In the genomic region with DNA sequence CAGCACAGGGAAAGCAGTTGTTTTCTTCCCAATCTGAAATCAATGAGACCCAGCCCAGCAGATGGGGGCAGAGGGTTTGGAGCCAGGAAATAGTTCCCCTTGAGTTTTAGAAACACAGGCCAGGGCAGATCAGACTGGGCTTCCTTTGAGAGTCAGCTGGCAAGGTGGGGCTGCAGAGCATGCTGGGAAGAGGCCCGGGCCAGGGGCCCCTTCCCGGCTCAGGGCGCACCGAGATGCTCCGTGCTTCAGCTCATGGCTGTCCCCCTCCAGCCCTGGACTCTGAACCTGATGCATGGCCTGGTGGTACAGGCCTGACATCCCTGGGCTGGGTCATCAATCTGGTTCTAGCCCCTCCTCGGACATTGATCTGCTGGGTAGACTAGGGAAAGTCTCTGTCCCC, we compare ENCODE assay signal across 1 cellular context.
TF ChIP-seq lines count a peak whose summit lies in the region.

No MANE protein-coding gene starts in this region.

TF ChIP-seq in GM23338, 12 proteins besides CTCF, POLR2A, EP300 and RAD21:
- TF ChIP-seq ZNF462 (CRISPR knock-in tag; IDR thresholded peaks at IDR 0.05): no peak
- no peak for TF ChIP-seq CREB1 (CRISPR knock-in tag; IDR thresholded peaks at IDR 0.05; ENCODE audit: low read depth)
- no peak for TF ChIP-seq NANOG (IDR thresholded peaks at IDR 0.05; ENCODE audit: borderline replicate concordance)
- no peak for TF ChIP-seq POLR2AphosphoS5 (IDR thresholded peaks at IDR 0.05; ENCODE audit: low read depth)
- no peak for TF ChIP-seq ZNF114 (CRISPR knock-in tag; IDR thresholded peaks at IDR 0.05)
- no peak for TF ChIP-seq ZNF331 (CRISPR knock-in tag; IDR thresholded peaks at IDR 0.05; ENCODE audit: low read depth)
- TF ChIP-seq JUNB (IDR thresholded peaks at IDR 0.05; ENCODE audit: unreplicated experiment): no peak
- TF ChIP-seq EZH2 (IDR thresholded peaks at IDR 0.05; ENCODE audit: low read depth, unreplicated experiment): no peak
- no peak for TF ChIP-seq STAT1 (IDR thresholded peaks at IDR 0.05; ENCODE audit: unreplicated experiment)
- no peak for TF ChIP-seq EZH2phosphoT487 (IDR thresholded peaks at IDR 0.05; ENCODE audit: unreplicated experiment)
- TF ChIP-seq, protein P1, sequence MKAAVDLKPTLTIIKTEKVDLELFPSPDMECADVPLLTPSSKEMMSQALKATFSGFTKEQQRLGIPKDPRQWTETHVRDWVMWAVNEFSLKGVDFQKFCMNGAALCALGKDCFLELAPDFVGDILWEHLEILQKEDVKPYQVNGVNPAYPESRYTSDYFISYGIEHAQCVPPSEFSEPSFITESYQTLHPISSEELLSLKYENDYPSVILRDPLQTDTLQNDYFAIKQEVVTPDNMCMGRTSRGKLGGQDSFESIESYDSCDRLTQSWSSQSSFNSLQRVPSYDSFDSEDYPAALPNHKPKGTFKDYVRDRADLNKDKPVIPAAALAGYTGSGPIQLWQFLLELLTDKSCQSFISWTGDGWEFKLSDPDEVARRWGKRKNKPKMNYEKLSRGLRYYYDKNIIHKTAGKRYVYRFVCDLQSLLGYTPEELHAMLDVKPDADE (IDR thresholded peaks at IDR 0.05): no peak
- TF ChIP-seq, protein P2, sequence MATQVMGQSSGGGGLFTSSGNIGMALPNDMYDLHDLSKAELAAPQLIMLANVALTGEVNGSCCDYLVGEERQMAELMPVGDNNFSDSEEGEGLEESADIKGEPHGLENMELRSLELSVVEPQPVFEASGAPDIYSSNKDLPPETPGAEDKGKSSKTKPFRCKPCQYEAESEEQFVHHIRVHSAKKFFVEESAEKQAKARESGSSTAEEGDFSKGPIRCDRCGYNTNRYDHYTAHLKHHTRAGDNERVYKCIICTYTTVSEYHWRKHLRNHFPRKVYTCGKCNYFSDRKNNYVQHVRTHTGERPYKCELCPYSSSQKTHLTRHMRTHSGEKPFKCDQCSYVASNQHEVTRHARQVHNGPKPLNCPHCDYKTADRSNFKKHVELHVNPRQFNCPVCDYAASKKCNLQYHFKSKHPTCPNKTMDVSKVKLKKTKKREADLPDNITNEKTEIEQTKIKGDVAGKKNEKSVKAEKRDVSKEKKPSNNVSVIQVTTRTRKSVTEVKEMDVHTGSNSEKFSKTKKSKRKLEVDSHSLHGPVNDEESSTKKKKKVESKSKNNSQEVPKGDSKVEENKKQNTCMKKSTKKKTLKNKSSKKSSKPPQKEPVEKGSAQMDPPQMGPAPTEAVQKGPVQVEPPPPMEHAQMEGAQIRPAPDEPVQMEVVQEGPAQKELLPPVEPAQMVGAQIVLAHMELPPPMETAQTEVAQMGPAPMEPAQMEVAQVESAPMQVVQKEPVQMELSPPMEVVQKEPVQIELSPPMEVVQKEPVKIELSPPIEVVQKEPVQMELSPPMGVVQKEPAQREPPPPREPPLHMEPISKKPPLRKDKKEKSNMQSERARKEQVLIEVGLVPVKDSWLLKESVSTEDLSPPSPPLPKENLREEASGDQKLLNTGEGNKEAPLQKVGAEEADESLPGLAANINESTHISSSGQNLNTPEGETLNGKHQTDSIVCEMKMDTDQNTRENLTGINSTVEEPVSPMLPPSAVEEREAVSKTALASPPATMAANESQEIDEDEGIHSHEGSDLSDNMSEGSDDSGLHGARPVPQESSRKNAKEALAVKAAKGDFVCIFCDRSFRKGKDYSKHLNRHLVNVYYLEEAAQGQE (IDR thresholded peaks at IDR 0.05; ENCODE audit: unreplicated experiment): no peak
TF ChIP-seq in GM23338: peak in this region for 0.
